In the genomic region with DNA sequence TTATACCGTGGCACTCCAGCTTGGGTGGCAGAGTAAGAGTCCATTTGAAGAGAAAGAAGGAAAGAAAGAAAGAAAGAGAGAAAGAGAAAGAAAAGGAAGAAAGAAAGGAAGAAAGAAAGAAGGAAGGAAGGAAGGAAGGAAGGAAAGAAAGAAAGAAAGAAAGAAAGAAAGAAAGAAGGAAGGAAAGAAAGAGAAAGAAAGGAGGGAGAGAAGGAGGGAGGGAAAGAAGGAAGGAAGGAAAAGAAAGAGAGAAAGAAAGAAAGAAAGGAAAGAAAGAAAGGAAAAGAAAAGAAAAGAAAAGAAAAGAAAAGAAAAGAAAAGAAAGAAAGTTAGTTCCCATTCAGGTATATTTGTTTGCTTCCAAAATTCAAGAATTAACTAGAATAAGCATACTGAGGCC, we compare ENCODE assay signal across 7 cellular contexts. TPM values are rescaled to one million over a fixed set of nuclear protein-coding genes. Genes with fewer than 3 reads are reported as not detected.
"Had no signal": no experiment of that assay in that cellular context is flagged by ENCODE, and none has a peak within 500 bp of the region (broad histone marks: within the 10 kb centered on the region; RNA-seq: fewer than 3 reads in every experiment).

No MANE protein-coding gene starts in this region.

RNA-seq across cellular contexts. Expression of a gene that starts 24.5 kb away (rescaled TPM):
- total RNA-seq: lung microvascular endothelial cell; mesenteric fat pad; naive thymus-derived CD4-positive, alpha-beta T cell had no signal
- polyA plus RNA-seq: immature natural killer cell; keratinocyte; liver; mammary epithelial cell; naive thymus-derived CD4-positive, alpha-beta T cell had no signal
